In the genomic region with DNA sequence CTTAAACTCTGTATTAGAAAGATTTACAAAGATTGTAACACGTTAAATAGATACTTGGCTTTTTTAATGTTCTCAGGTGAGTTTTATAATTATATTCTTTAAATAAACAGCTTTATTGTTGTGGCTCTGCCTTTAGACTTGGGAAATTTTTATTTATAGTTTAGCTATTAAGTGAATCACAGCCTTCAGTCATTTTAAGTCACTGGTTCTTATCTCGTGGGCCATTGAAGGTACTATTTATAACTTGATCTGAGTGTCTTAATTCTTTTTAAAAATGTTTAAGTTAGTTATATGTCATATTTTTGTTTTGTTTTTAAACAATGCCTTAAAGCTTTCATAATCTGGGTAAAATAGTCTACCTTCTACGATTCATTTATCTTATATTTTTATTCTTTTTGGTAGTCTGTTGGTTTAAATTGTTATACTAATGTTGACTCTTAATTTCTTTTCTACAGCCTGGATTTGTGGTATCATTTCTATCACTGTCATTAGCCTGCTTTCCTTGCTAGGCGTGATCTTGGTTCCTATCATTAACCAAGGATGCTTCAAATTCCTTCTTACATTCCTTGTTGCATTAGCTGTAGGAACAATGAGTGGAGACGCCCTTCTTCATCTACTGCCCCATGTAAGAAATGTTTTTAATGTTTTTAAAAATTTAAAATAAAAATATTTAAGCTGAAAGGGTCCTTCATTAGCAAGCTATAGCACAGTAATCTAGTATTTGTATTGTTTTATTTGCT, we compare ENCODE assay signal across 22 cellular contexts. TPM values are rescaled to one million over a fixed set of nuclear protein-coding genes. Genes with fewer than 3 reads are reported as not detected.
DNase-seq lines count a peak whose midpoint lies in the region; ATAC-seq, FAIRE-seq and TF ChIP-seq lines count a peak whose summit lies in the region.
"Had no signal": no experiment of that assay in that cellular context is flagged by ENCODE, and none has a peak within 500 bp of the region (broad histone marks: within the 10 kb centered on the region; RNA-seq: fewer than 3 reads in every experiment).

No MANE protein-coding gene starts in this region.

- no peak for ATAC-seq in pancreas
- ATAC-seq in activated CD8-positive, alpha-beta T cell treated with anti-CD3 and anti-CD28 coated beads, Interleukin-2, amount 10 ng/mL, durations not matched to agents 7 days and 5 days: no peak
- ATAC-seq: mucosa of descending colon had no signal

- H3K27me3 ChIP-seq in adipocyte (replicated peaks; ENCODE audit: control insufficient read depth, insufficient read depth, low read length): no peaks in the 10 kb centered on the region
- H3K27me3 ChIP-seq in pancreas: no peaks in the 10 kb centered on the region
- H3K27me3 ChIP-seq in left ventricle myocardium inferior (ENCODE audit: low read depth): no peaks in the 10 kb centered on the region
- H3K27me3 ChIP-seq: BE2C, vagina had no signal

- H3K27ac ChIP-seq in pancreas (no peak overlapping the region), left ventricle myocardium inferior (replicated peaks) (no peak overlapping the region)
- H3K27ac ChIP-seq: vagina had no signal

- intact Hi-C loops in pancreas (cut with DNase I) (no loop called here), left ventricle myocardium inferior (cut with micrococcal nuclease) (no loop called here)

- no peaks in the 10 kb centered on the region for H3K9me3 ChIP-seq in adipocyte (ENCODE audit: control insufficient read depth, low read length)
- no peaks in the 10 kb centered on the region for H3K9me3 ChIP-seq in pancreas
- H3K9me3 ChIP-seq in left ventricle myocardium inferior (replicated peaks): peaks cover 4% of the 10 kb centered on the region
- H3K9me3 ChIP-seq: BE2C, mucosa of descending colon, vagina had no signal

- no peak overlapping the region for H3K9ac ChIP-seq in adipocyte (ENCODE audit: low read length)

- no peak overlapping the region for H3K27ac Mint-ChIP-seq in activated CD8-positive, alpha-beta T cell treated with anti-CD3 and anti-CD28 coated beads, Interleukin-2, amount 10 ng/mL, durations not matched to agents 7 days and 5 days
- H3K27ac Mint-ChIP-seq: stimulated activated naive CD8-positive, alpha-beta T cell treated with anti-CD3 and anti-CD28 coated beads, Interleukin-15, Interleukin-2, amounts not matched to agents 100 ng/mL and 50 ng/mL, for 24 hours had no signal

- peaks cover 32% of the 10 kb centered on the region for H3K36me3 Mint-ChIP-seq in activated CD8-positive, alpha-beta T cell treated with anti-CD3 and anti-CD28 coated beads, Interleukin-2, amount 10 ng/mL, durations not matched to agents 7 days and 5 days (ENCODE audit: low read depth)

- no peak overlapping the region for H3K4me3 Mint-ChIP-seq in activated CD8-positive, alpha-beta T cell treated with anti-CD3 and anti-CD28 coated beads, Interleukin-2, amount 10 ng/mL, durations not matched to agents 7 days and 5 days
- H3K4me3 Mint-ChIP-seq: stimulated activated naive CD8-positive, alpha-beta T cell treated with anti-CD3 and anti-CD28 coated beads, Interleukin-15, Interleukin-2, amounts not matched to agents 100 ng/mL and 50 ng/mL, for 24 hours had no signal

- peaks cover 2% of the 10 kb centered on the region for H3K9me3 Mint-ChIP-seq in activated CD8-positive, alpha-beta T cell treated with anti-CD3 and anti-CD28 coated beads, Interleukin-2, amount 10 ng/mL, durations not matched to agents 7 days and 5 days (ENCODE audit: insufficient read depth)

- H3K4me1 ChIP-seq in adipocyte (ENCODE audit: control insufficient read depth, insufficient read depth, low read length): peaks cover 5% of the 10 kb centered on the region
- no peaks in the 10 kb centered on the region for H3K4me1 ChIP-seq in pancreas
- H3K4me1 ChIP-seq in left ventricle myocardium inferior: peaks cover 9% of the 10 kb centered on the region
- H3K4me1 ChIP-seq: BE2C, vagina had no signal

- H3K36me3 ChIP-seq in adipocyte (ENCODE audit: control insufficient read depth, insufficient read depth, low read length, severe bottlenecking) (no peaks in the 10 kb centered on the region), pancreas (no peaks in the 10 kb centered on the region), left ventricle myocardium inferior (peaks cover 11% of the 10 kb centered on the region)
- H3K36me3 ChIP-seq: vagina had no signal

- FAIRE-seq in pancreas (lab: Jason Lieb, UNC): peak; percentile 47
- FAIRE-seq: bronchial epithelial cell, islet of Langerhans had no signal

- no peaks in the 10 kb centered on the region for H3K27me3 Mint-ChIP-seq in activated CD8-positive, alpha-beta T cell treated with anti-CD3 and anti-CD28 coated beads, Interleukin-2, amount 10 ng/mL, durations not matched to agents 7 days and 5 days (ENCODE audit: low read depth)
- H3K27me3 Mint-ChIP-seq: stimulated activated naive CD8-positive, alpha-beta T cell treated with anti-CD3 and anti-CD28 coated beads, Interleukin-15, Interleukin-2, amounts not matched to agents 100 ng/mL and 50 ng/mL, for 24 hours had no signal

- H3K4me3 ChIP-seq in adipocyte (ENCODE audit: low read length) (no peak overlapping the region), pancreas (no peak overlapping the region), left ventricle myocardium inferior (no peak overlapping the region)
- H3K4me3 ChIP-seq: mucosa of descending colon, vagina had no signal

- POLR2A ChIA-PET in activated CD8-positive, alpha-beta T cell treated with anti-CD3 and anti-CD28 coated beads, Interleukin-2, amount 10 ng/mL, durations not matched to agents 7 days and 5 days (lab: Charles Lee): no interaction called here

- DNase-seq in ELR (ENCODE audit: low read depth): peak; percentile 17
- peak; percentile 30 for DNase-seq in adipocyte (ENCODE audit: low read depth)
- peak; percentile 4 for DNase-seq in hepatic stellate cell (ENCODE audit: low spot score)
- DNase-seq in pancreas: no peak
- DNase-seq in NCI-H345 treated with DMSO at 0.1 percent for 48 hours (lab: John Stamatoyannopoulos, UW; ENCODE audit: unreplicated experiment): no peak
- DNase-seq in NCI-H524 treated with DMSO at 0.1 percent for 48 hours (lab: John Stamatoyannopoulos, UW): no peak
- no peak for DNase-seq in activated CD8-positive, alpha-beta T cell treated with anti-CD3 and anti-CD28 coated beads, Interleukin-2, amount 10 ng/mL, durations not matched to agents 7 days and 5 days
- DNase-seq in left ventricle myocardium inferior: no peak
- DNase-seq: activated naive CD4-positive, alpha-beta T cell treated with anti-CD3 and anti-CD28 coated beads, Interleukin-2, amount 50 U/mL, for 16 hours; activated T-cell treated with anti-CD3 and anti-CD28 coated beads for 4 hours; BE2C; DMS 273 treated with DMSO at 0.1 percent for 48 hours; effector CD8-positive, alpha-beta T cell; mucosa of descending colon; NCI-H1436; posterior cingulate gyrus; Right ventricle myocardium superior; T-helper 2 cell had no signal

- TF ChIP-seq CTCF in pancreas (IDR thresholded peaks at IDR 0.05) (no peak), left ventricle myocardium inferior (IDR thresholded peaks at IDR 0.05; ENCODE audit: borderline replicate concordance) (no peak)

- H3K4me1 Mint-ChIP-seq in activated CD8-positive, alpha-beta T cell treated with anti-CD3 and anti-CD28 coated beads, Interleukin-2, amount 10 ng/mL, durations not matched to agents 7 days and 5 days (ENCODE audit: low read depth): no peaks in the 10 kb centered on the region

- 77 to 82% methylated on average over 5 of the region's 5 CpGs for WGBS in pancreas, 2 donors

- CTCF ChIA-PET in activated CD8-positive, alpha-beta T cell treated with anti-CD3 and anti-CD28 coated beads, Interleukin-2, amount 10 ng/mL, durations not matched to agents 7 days and 5 days (lab: Charles Lee): no interaction called here

RNA-seq across cellular contexts. Expression of a gene that starts 49.3 kb away (rescaled TPM):
- 10 to 100 TPM; 10.6 to 17.3 (median 11.3) TPM for total RNA-seq in pancreas
- polyA plus RNA-seq in pancreas: 1 to 10 TPM; 6.3 to 8.5 TPM
- total RNA-seq in activated CD8-positive, alpha-beta T cell treated with anti-CD3 and anti-CD28 coated beads, Interleukin-2, amount 10 ng/mL, durations not matched to agents 7 days and 5 days: 10 to 100 TPM; 49.0 to 50.9 TPM
- 8.6 TPM for total RNA-seq in left ventricle myocardium inferior

Comparison
In these comparisons a context has a peak if more than half of its experiments do, and no peak if none do; other contexts are left out.
1. DNase-seq: peak in ELR (single experiment), adipocyte (single experiment) and hepatic stellate cell (single experiment); none in pancreas (0 of 6), NCI-H345 treated with DMSO at 0.1 percent for 48 hours (single experiment), NCI-H524 treated with DMSO at 0.1 percent for 48 hours (single experiment), activated CD8-positive, alpha-beta T cell treated with anti-CD3 and anti-CD28 coated beads, Interleukin-2, amount 10 ng/mL, durations not matched to agents 7 days and 5 days (single experiment) and left ventricle myocardium inferior (single experiment).